ENCODE assay signal across 8 cellular contexts in the genomic region with DNA sequence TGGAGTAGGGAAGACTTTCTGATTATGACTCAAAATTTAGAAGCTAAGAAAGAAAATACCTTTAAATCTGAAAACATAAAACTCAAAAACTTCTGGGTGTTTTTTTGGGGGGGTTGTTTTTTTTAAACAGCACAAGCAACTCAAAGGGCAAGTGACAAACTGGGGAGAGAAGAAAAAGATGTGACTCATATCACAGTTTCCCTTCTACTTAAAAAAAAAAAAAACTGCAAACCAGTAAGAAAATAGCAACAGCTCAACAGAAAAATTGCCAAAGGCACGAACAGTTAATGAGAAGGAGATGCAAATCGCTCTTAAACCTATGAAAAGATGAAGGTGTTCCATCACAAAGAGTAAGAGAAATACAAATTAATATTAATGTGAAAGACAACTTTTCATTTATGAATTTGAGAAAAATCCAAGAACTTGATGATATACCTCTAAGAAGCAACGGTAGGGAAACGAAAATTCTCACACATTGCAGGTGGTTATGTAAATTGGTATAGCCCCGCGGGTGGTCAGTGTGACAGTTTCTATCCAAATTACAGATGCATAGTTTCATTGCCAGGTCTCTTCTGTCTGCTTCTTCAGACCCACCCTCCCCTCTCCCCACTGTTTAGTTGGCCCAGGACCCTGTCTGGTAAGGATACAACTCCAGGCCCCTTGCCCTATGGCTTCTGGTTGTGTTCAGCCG. TPM values are rescaled to one million over a fixed set of nuclear protein-coding genes. Genes with fewer than 3 reads are reported as not detected.
DNase-seq lines count a peak whose midpoint lies in the region; ATAC-seq, FAIRE-seq and TF ChIP-seq lines count a peak whose summit lies in the region.

No MANE protein-coding gene starts in this region.

- H3K27me3 Mint-ChIP-seq in osteocyte (ENCODE audit: unreplicated experiment): no peaks in the 10 kb centered on the region

- ATAC-seq in GM18505 (IDR thresholded peaks at IDR 0.05; ENCODE audit: unreplicated experiment) (peak; percentile 63), GM21529 (IDR thresholded peaks at IDR 0.05; ENCODE audit: unreplicated experiment) (peak; percentile 77)

- H3K27me3 ChIP-seq in endothelial cell of umbilical vein (ENCODE audit: control insufficient read depth in 2 of 2, insufficient read depth in 2 of 2, low read length in 2 of 2): no peaks in the 10 kb centered on the region
- H3K27me3 ChIP-seq in WERI-Rb-1 (ENCODE audit: insufficient read depth, low read depth, severe bottlenecking): no peaks in the 10 kb centered on the region

- no peaks in the 10 kb centered on the region for H4K20me1 ChIP-seq in endothelial cell of umbilical vein (replicated peaks; ENCODE audit: control insufficient read depth, extremely low read depth, insufficient read depth, low read length)

- H3K36me3 ChIP-seq in endothelial cell of umbilical vein (ENCODE audit: control insufficient read depth in 2 of 2, extremely low read depth in 1 of 2, insufficient read depth in 2 of 2, low read length in 2 of 2) (no peaks in the 10 kb centered on the region), WERI-Rb-1 (peaks cover 12% of the 10 kb centered on the region)

- TF ChIP-seq POLR2A in GM18505 (IDR thresholded peaks at IDR 0.05; ENCODE audit: borderline replicate concordance, extremely low read depth, insufficient read depth, insufficient read length) (peak; percentile 50), endothelial cell of umbilical vein (IDR thresholded peaks at IDR 0.05; ENCODE audit: low read depth, low read length) (no peak)

- TF ChIP-seq CTCF in endothelial cell of umbilical vein (IDR thresholded peaks at IDR 0.05; ENCODE audit: extremely low read depth in 1 of 2, insufficient read depth in 1 of 2, low read depth in 1 of 2, low read length in 2 of 2): no peak
- TF ChIP-seq CTCF in WERI-Rb-1 (IDR thresholded peaks at IDR 0.05; ENCODE audit: low read depth, low read length): no peak
- no peak for TF ChIP-seq CTCF in osteocyte (IDR thresholded peaks at IDR 0.05)

- H3K4me3 ChIP-seq in endothelial cell of umbilical vein (replicated peaks in 1 of 3; ENCODE audit: insufficient read depth in 1 of 3, low read depth in 1 of 3, low read length in 3 of 3): no peak overlapping the region
- no peak overlapping the region for H3K4me3 ChIP-seq in WERI-Rb-1 (ENCODE audit: low read depth, low read length)

- peaks cover 11% of the 10 kb centered on the region for H3K36me3 Mint-ChIP-seq in osteocyte (ENCODE audit: unreplicated experiment)

- H3K9ac ChIP-seq in endothelial cell of umbilical vein (replicated peaks; ENCODE audit: extremely low read depth, insufficient read depth, low read length): no peak overlapping the region

- no peak overlapping the region for H3K4me3 Mint-ChIP-seq in osteocyte (ENCODE audit: unreplicated experiment)

- intact Hi-C loops in endothelial cell of umbilical vein (cut with micrococcal nuclease): no loop called here

- H2AFZ ChIP-seq in endothelial cell of umbilical vein (ENCODE audit: low read depth, low read length): no peak overlapping the region

- H3K27ac ChIP-seq in endothelial cell of umbilical vein (ENCODE audit: insufficient read depth, low read depth, low read length) (no peak overlapping the region), WERI-Rb-1 (no peak overlapping the region)

- peaks cover 11% of the 10 kb centered on the region for H3K4me1 Mint-ChIP-seq in osteocyte (ENCODE audit: unreplicated experiment)

- dilution Hi-C loops in endothelial cell of umbilical vein (cut with MboI; ENCODE audit: extremely low pct_ligation_motif_present, low sequenced_read_pairs): no loop called here

- DNase-seq in HT1080 (ENCODE audit: low read depth) (peak; percentile 28), endothelial cell of umbilical vein (ENCODE audit: low read depth, low spot score) (peak; percentile 34), WERI-Rb-1 (no peak), cerebellar cortex (ENCODE audit: low spot score) (no peak), osteocyte (ENCODE audit: extremely low spot score, unreplicated experiment) (no peak), SKM-1 treated with dmso at 0.1 percent for 144 hours (lab: John Stamatoyannopoulos, UW; ENCODE audit: unreplicated experiment) (no peak)

- H3K9me3 ChIP-seq in endothelial cell of umbilical vein (replicated peaks; ENCODE audit: control insufficient read depth, insufficient read depth, low read length): no peaks in the 10 kb centered on the region
- peaks cover 3% of the 10 kb centered on the region for H3K9me3 ChIP-seq in WERI-Rb-1 (ENCODE audit: severe bottlenecking)

- CTCF ChIA-PET in endothelial cell of umbilical vein (lab: Charles Lee): interaction anchor here (1.2 to 2.7 kb wide), 5 partner anchors 39 to 207 kb away, joined by 3 to 9 read pairs (median 6); no protein-coding TSS in a partner anchor

- H3K4me1 ChIP-seq in endothelial cell of umbilical vein (ENCODE audit: control insufficient read depth, extremely low read depth, insufficient read depth, low read length): peaks cover 10% of the 10 kb centered on the region

- H3K4me2 ChIP-seq in endothelial cell of umbilical vein (ENCODE audit: insufficient read depth, low read length): no peak overlapping the region

- H3K79me2 ChIP-seq in endothelial cell of umbilical vein (ENCODE audit: control insufficient read depth, insufficient read depth, low read length): peaks cover 32% of the 10 kb centered on the region

- no TSS peak for BruUV-seq in endothelial cell of umbilical vein (replicated peaks; lab: Mats Ljungman, UMichigan)

- no peaks in the 10 kb centered on the region for H3K9me1 ChIP-seq in endothelial cell of umbilical vein (replicated peaks; ENCODE audit: control insufficient read depth, extremely low read depth, insufficient read depth, low read length)

- no peak for FAIRE-seq in endothelial cell of umbilical vein (lab: Jason Lieb, UNC)

- no peak overlapping the region for H3K27ac Mint-ChIP-seq in osteocyte (ENCODE audit: unreplicated experiment)

- H3K9me3 Mint-ChIP-seq in osteocyte (ENCODE audit: unreplicated experiment): no peaks in the 10 kb centered on the region

- POLR2A ChIA-PET in endothelial cell of umbilical vein (lab: Charles Lee): no interaction called here

TF ChIP-seq in endothelial cell of umbilical vein, 7 proteins besides CTCF, POLR2A, EP300 and RAD21:
- TF ChIP-seq POLR2AphosphoS5 (IDR thresholded peaks at IDR 0.05; ENCODE audit: insufficient read depth, low read depth, low read length): no peak
- TF ChIP-seq EZH2 (IDR thresholded peaks at IDR 0.05; ENCODE audit: borderline replicate concordance, low read depth, low read length, severe bottlenecking): no peak
- peak; percentile 52 for TF ChIP-seq FOS (IDR thresholded peaks at IDR 0.05; ENCODE audit: borderline replicate concordance, insufficient read depth, low read length)
TF ChIP-seq in endothelial cell of umbilical vein: peak in this region for 1.

RNA-seq across cellular contexts. Expression of gene IFNAR2, which starts 9.0 kb away (rescaled TPM):
- total RNA-seq in HT1080 (2014; rRNA removed; shearing (Covaris generic)): 2.0 and 3.1 TPM in 2 replicates
- polyA plus RNA-seq in HT1080 (2015; cell fraction: cytosol; rRNA removed): 15.1 and 17.6 TPM in 2 replicates
- 7.6 and 12.8 TPM in 2 replicates for polyA plus RNA-seq in HT1080 (2015; cell fraction: nucleus; rRNA removed)
- total RNA-seq in endothelial cell of umbilical vein: 37.0 and 42.1 TPM in 2 replicates
- 19.8 and 22.8 TPM in 2 replicates for polyA plus RNA-seq in endothelial cell of umbilical vein
- 29.7 and 31.4 TPM in 2 replicates for polyA plus RNA-seq in endothelial cell of umbilical vein (2011; cell fraction: cytosol; rRNA removed)
- 23.2 and 27.8 TPM in 2 replicates for polyA plus RNA-seq in endothelial cell of umbilical vein (2011; cell fraction: nucleus; rRNA removed)
- polyA plus RNA-seq in endothelial cell of umbilical vein (2012): 37.4 and 42.8 TPM in 2 replicates
- polyA minus RNA-seq in endothelial cell of umbilical vein: 33.0 and 44.7 TPM in 2 replicates
- polyA minus RNA-seq in endothelial cell of umbilical vein (2011; cell fraction: cytosol; rRNA and poly(A)+ RNA removed): 7.1 TPM
- 17.0 and 28.1 TPM in 2 replicates for polyA minus RNA-seq in endothelial cell of umbilical vein (2011; cell fraction: nucleus; rRNA and poly(A)+ RNA removed)
- total RNA-seq in osteocyte: 15.9 and 17.9 TPM in 2 replicates

RNA-seq across cellular contexts. Expression of gene IL10RB, which starts 27.5 kb away (rescaled TPM):
- total RNA-seq in HT1080 (2014; rRNA removed; shearing (Covaris generic)): 21.4 and 30.4 TPM in 2 replicates
- polyA plus RNA-seq in HT1080 (2015; cell fraction: cytosol; rRNA removed): 21.9 and 24.1 TPM in 2 replicates
- polyA plus RNA-seq in HT1080 (2015; cell fraction: nucleus; rRNA removed): 12.8 and 16.9 TPM in 2 replicates
- total RNA-seq in endothelial cell of umbilical vein (21.7 and 21.9 TPM in 2 replicates), osteocyte (21.1 and 21.7 TPM in 2 replicates)
- polyA plus RNA-seq in endothelial cell of umbilical vein: 22.5 and 31.4 TPM in 2 replicates
- polyA plus RNA-seq in endothelial cell of umbilical vein (2011; cell fraction: cytosol; rRNA removed): 30.4 and 32.8 TPM in 2 replicates
- 19.5 and 19.8 TPM in 2 replicates for polyA plus RNA-seq in endothelial cell of umbilical vein (2011; cell fraction: nucleus; rRNA removed)
- 20.9 and 22.1 TPM in 2 replicates for polyA plus RNA-seq in endothelial cell of umbilical vein (2012)
- polyA minus RNA-seq in endothelial cell of umbilical vein: 53.8 and 54.0 TPM in 2 replicates
- polyA minus RNA-seq in endothelial cell of umbilical vein (2011; cell fraction: cytosol; rRNA and poly(A)+ RNA removed): 14.3 TPM
- polyA minus RNA-seq in endothelial cell of umbilical vein (2011; cell fraction: nucleus; rRNA and poly(A)+ RNA removed): 12.0 and 16.7 TPM in 2 replicates

Comparison
In these comparisons a context has a peak if more than half of its experiments do, and no peak if none do; other contexts are left out.
1. DNase-seq: peak in HT1080 (single experiment) and endothelial cell of umbilical vein (single experiment); none in WERI-Rb-1 (single experiment), cerebellar cortex (single experiment), osteocyte (single experiment) and SKM-1 treated with dmso at 0.1 percent for 144 hours (single experiment).